ENCODE assay signal across 23 cellular contexts in the genomic region with DNA sequence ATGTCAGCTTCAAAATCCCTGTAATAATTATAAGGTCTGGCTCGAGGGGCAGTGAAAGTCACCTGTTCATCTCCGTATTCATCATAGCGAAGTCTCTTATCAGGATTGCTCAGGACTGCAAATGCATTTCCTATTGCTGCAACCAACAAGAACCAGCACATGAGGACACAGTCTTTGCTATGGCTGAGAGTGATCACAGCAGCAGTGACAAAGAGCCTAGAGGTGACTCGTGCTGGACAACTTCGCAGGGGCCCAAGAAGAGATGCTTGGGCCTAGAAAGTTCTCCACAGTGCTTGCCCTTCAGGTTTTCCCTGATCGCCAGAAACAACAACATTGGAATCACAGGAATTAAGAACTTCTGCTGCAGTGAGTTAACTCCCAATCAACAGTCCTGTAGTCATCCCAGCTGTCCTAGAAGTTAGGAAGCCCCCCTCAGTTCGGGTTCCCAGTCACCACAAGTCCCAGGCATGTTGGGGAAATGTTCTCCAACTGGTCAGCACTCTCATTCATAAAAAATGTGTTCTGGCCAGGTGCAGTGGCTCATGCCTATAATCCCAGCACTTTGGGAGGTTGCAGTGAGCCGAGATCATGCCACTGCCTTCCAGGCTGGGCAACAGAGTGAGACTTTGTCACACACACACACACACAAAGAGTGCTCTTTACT. TPM values are rescaled to one million over a fixed set of nuclear protein-coding genes. Genes with fewer than 3 reads are reported as not detected.
DNase-seq lines count a peak whose midpoint lies in the region; ATAC-seq and TF ChIP-seq lines count a peak whose summit lies in the region.
"Had no signal": no experiment of that assay in that cellular context is flagged by ENCODE, and none has a peak within 500 bp of the region (broad histone marks: within the 10 kb centered on the region; RNA-seq: fewer than 3 reads in every experiment).

No MANE protein-coding gene starts in this region.

- H3K79me2 ChIP-seq in trophoblast cell (ENCODE audit: control insufficient read depth, insufficient read depth, low read length, poor library complexity): no peaks in the 10 kb centered on the region

- H2BK12ac ChIP-seq in trophoblast cell (ENCODE audit: low read length): no peak overlapping the region

- H3K27me3 ChIP-seq in trophoblast cell (ENCODE audit: insufficient read depth, low read length): no peaks in the 10 kb centered on the region

- H3K9me3 Mint-ChIP-seq in endothelial cell (ENCODE audit: unreplicated experiment): no peaks in the 10 kb centered on the region
- H3K9me3 Mint-ChIP-seq: activated CD8-positive, alpha-beta T cell treated with anti-CD3 and anti-CD28 coated beads for 36 hours; activated naive CD8-positive, alpha-beta T cell treated with anti-CD3 and anti-CD28 coated beads, Interleukin-2, amount 10 ng/mL, durations not matched to agents 7 days and 5 days; H9; T-cell had no signal

- H3K23ac ChIP-seq in trophoblast cell (ENCODE audit: low read length): no peak overlapping the region

- no peak overlapping the region for H2BK5ac ChIP-seq in trophoblast cell (ENCODE audit: low read depth, low read length, poor library complexity)

- no peaks in the 10 kb centered on the region for H3K27me3 Mint-ChIP-seq in endothelial cell (ENCODE audit: unreplicated experiment)
- H3K27me3 Mint-ChIP-seq: activated CD8-positive, alpha-beta T cell treated with anti-CD3 and anti-CD28 coated beads for 36 hours; T-cell had no signal

- no peak overlapping the region for H3K4me3 Mint-ChIP-seq in endothelial cell (ENCODE audit: unreplicated experiment)
- H3K4me3 Mint-ChIP-seq: activated CD8-positive, alpha-beta T cell treated with anti-CD3 and anti-CD28 coated beads for 36 hours; activated naive CD8-positive, alpha-beta T cell treated with anti-CD3 and anti-CD28 coated beads, Interleukin-2, amount 10 ng/mL, durations not matched to agents 7 days and 5 days; H9; T-cell had no signal

- no CpG with 5 or more reads among the region's 8 CpGs for WGBS in trophoblast cell (ENCODE audit: extremely low coverage, insufficient coverage, insufficient read length)

- H3K18ac ChIP-seq in trophoblast cell (ENCODE audit: low read length): no peak overlapping the region

- H3K79me1 ChIP-seq in trophoblast cell (ENCODE audit: low read length): no peaks in the 10 kb centered on the region

- H3K27ac ChIP-seq in trophoblast cell (ENCODE audit: low read depth, low read length): no peak overlapping the region
- H3K27ac ChIP-seq: VCaP had no signal

- DNase-seq in EL (peak; percentile 83), RPMI7951 (ENCODE audit: low read depth) (peak; percentile 11), endothelial cell (ENCODE audit: low spot score) (no peak), trophoblast cell (peak; percentile 33 to 53)
- DNase-seq in activated CD4-positive, alpha-beta T cell treated with anti-CD3 and anti-CD28 coated beads, Interleukin-2, amount 50 U/mL, for 1 hour: no peak
- DNase-seq: activated CD8-positive, alpha-beta T cell treated with anti-CD3 and anti-CD28 coated beads for 36 hours; activated naive CD8-positive, alpha-beta T cell treated with anti-CD3 and anti-CD28 coated beads, Interleukin-2, amount 10 ng/mL, durations not matched to agents 7 days and 5 days; Calu3; caudate nucleus; effector CD4-positive, alpha-beta T cell; GDM1; H9; NCI-H1436 treated with DMSO at 0.1 percent for 48 hours; NCI-H82; occipital lobe; T-cell had no signal

- no peak overlapping the region for H4K8ac ChIP-seq in trophoblast cell (ENCODE audit: low read depth, low read length)

- no peak for TF ChIP-seq CTCF in endothelial cell (IDR thresholded peaks at IDR 0.05; ENCODE audit: unreplicated experiment)

- H3K4me3 ChIP-seq in trophoblast cell (ENCODE audit: low read depth, low read length): no peak overlapping the region

- no peak overlapping the region for H3K4me2 ChIP-seq in trophoblast cell (ENCODE audit: low read length)

- H3K4me1 ChIP-seq in trophoblast cell (ENCODE audit: control insufficient read depth in 1 of 2, insufficient read depth in 2 of 2, low read length in 2 of 2): peaks cover 3 to 5% of the 10 kb centered on the region in 2 experiments

- H4K12ac ChIP-seq in trophoblast cell (ENCODE audit: low read depth, low read length): no peak overlapping the region

- no peak overlapping the region for H2BK120ac ChIP-seq in trophoblast cell (ENCODE audit: insufficient read depth, low read length, poor library complexity)

- H2AFZ ChIP-seq in trophoblast cell (ENCODE audit: insufficient read depth, low read length, poor library complexity): no peak overlapping the region

- H3K14ac ChIP-seq in trophoblast cell (ENCODE audit: low read length): no peak overlapping the region

- no peaks in the 10 kb centered on the region for H3K9me3 ChIP-seq in trophoblast cell (ENCODE audit: insufficient read depth, low read depth, low read length)

- no peak overlapping the region for H4K91ac ChIP-seq in trophoblast cell (ENCODE audit: low read depth, low read length)

- peaks cover 35% of the 10 kb centered on the region for H3K4me1 Mint-ChIP-seq in endothelial cell (ENCODE audit: unreplicated experiment)

- peak overlapping the region; percentile 59 for H3K27ac Mint-ChIP-seq in endothelial cell (ENCODE audit: unreplicated experiment)
- H3K27ac Mint-ChIP-seq: activated CD8-positive, alpha-beta T cell treated with anti-CD3 and anti-CD28 coated beads for 36 hours; activated naive CD8-positive, alpha-beta T cell treated with anti-CD3 and anti-CD28 coated beads, Interleukin-2, amount 10 ng/mL, durations not matched to agents 7 days and 5 days; H9; T-cell had no signal

- no peak overlapping the region for H3K4ac ChIP-seq in trophoblast cell (ENCODE audit: low read depth, low read length)

- H2AK5ac ChIP-seq in trophoblast cell (ENCODE audit: low read length): no peak overlapping the region

- peaks cover 28% of the 10 kb centered on the region for H3K36me3 Mint-ChIP-seq in endothelial cell (ENCODE audit: low read depth, unreplicated experiment)

- H3K36me3 ChIP-seq in trophoblast cell (ENCODE audit: control insufficient read depth in 1 of 2, insufficient read depth in 2 of 2, low read length in 2 of 2): peaks cover 2 to 6% of the 10 kb centered on the region in 2 experiments

- no peak overlapping the region for H3K9ac ChIP-seq in trophoblast cell (ENCODE audit: low read length)

- ATAC-seq in GM18868 (IDR thresholded peaks at IDR 0.05; ENCODE audit: unreplicated experiment): no peak
- ATAC-seq in GM19351 (IDR thresholded peaks at IDR 0.05; ENCODE audit: unreplicated experiment): no peak
- no peak for ATAC-seq in HG03135 (IDR thresholded peaks at IDR 0.05; ENCODE audit: unreplicated experiment)
- ATAC-seq: activated CD8-positive, alpha-beta T cell treated with anti-CD3 and anti-CD28 coated beads for 36 hours; left lobe of liver; sciatic nerve; T-cell had no signal

RNA-seq across cellular contexts. Expression of a gene that starts 13.0 kb away (rescaled TPM):
- 8.7 and 10.3 TPM in 2 replicates for total RNA-seq in RPMI7951 (2014; rRNA removed; shearing (Covaris generic))
- total RNA-seq in endothelial cell (ENCODE audit: unreplicated experiment): 69.6 TPM
- polyA plus RNA-seq in trophoblast cell (2013): 8.8 and 10.8 TPM in 2 replicates

RNA-seq across cellular contexts. Expression of a gene that starts 22.5 kb away (rescaled TPM):
- total RNA-seq in RPMI7951 (2014; rRNA removed; shearing (Covaris generic)): 4.7 and 6.1 TPM in 2 replicates
- total RNA-seq in endothelial cell (ENCODE audit: unreplicated experiment): 7.6 TPM
- polyA plus RNA-seq in trophoblast cell (2013): 4.6 and 5.4 TPM in 2 replicates

RNA-seq across cellular contexts. Expression of a gene that starts 31.4 kb away (rescaled TPM):
- total RNA-seq in RPMI7951 (2014; rRNA removed; shearing (Covaris generic)): 0.10 and 0.12 TPM in 2 replicates
- total RNA-seq in endothelial cell (ENCODE audit: unreplicated experiment): 7.3 TPM
- 2.4 and 2.7 TPM in 2 replicates for polyA plus RNA-seq in trophoblast cell (2013)

RNA-seq across cellular contexts. Expression of a gene that starts 36.2 kb away (rescaled TPM):
- total RNA-seq in RPMI7951 (2014; rRNA removed; shearing (Covaris generic)): 0.29 and 0.60 TPM in 2 replicates
- 565 TPM for total RNA-seq in endothelial cell (ENCODE audit: unreplicated experiment)
- polyA plus RNA-seq in trophoblast cell (2013): not detected in 2 replicates
- total RNA-seq: activated naive CD8-positive, alpha-beta T cell treated with anti-CD3 and anti-CD28 coated beads, Interleukin-2, amount 10 ng/mL, durations not matched to agents 7 days and 5 days; Calu3 had no signal

RNA-seq across cellular contexts. Expression of a gene that starts 36.6 kb away (rescaled TPM):
- not detected in 2 replicates for total RNA-seq in RPMI7951 (2014; rRNA removed; shearing (Covaris generic))
- 0.38 TPM for total RNA-seq in endothelial cell (ENCODE audit: unreplicated experiment)
- polyA plus RNA-seq in trophoblast cell (2013): 0.15 and 0.35 TPM in 2 replicates
- total RNA-seq: Calu3, occipital lobe had no signal
- polyA plus RNA-seq: BJ had no signal

Comparison
In these comparisons a context has a peak if more than half of its experiments do, and no peak if none do; other contexts are left out.
1. DNase-seq: peak in EL (single experiment), RPMI7951 (single experiment) and trophoblast cell (2 of 2); none in endothelial cell (single experiment) and activated CD4-positive, alpha-beta T cell treated with anti-CD3 and anti-CD28 coated beads, Interleukin-2, amount 50 U/mL, for 1 hour (single experiment).